ENCODE assay signal across 13 cellular contexts in the genomic region with DNA sequence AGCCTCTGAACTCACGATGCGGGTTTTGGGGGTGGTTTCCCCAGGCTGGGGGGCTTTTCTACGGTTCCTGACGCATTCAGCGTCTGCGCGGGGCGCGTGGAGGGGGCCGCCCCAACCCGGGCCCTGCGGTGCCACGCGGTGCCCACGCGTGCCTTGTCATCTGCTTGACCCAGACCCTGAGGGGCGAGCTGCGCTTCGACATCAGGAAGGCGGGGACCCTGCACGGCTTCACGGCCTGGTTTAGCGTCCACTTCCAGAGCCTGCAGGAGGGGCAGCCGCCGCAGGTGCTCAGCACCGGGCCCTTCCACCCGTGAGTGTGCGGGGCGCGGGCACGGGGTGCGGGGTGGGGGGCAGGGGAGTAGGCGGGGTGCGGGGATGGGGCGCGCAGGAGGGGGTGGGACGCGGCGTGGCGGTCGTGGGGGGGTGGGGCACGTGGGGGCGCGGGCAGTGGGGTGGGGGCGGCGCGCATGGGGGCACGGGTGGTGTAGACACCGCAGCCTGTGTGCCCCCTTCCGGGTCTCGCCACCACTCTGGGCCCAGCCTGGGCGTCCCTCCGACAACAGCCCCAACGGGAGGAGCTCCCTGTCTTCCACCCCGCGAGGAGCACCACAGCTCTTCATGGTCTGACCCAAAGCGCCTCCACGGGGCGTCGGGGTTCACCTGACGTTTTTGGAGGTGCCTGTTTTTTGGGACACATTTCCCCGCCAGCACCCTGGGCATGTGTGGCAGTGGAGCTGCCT. TPM values are rescaled to one million over a fixed set of nuclear protein-coding genes. Genes with fewer than 3 reads are reported as not detected.
DNase-seq lines count a peak whose midpoint lies in the region; ATAC-seq, FAIRE-seq and TF ChIP-seq lines count a peak whose summit lies in the region.
"Had no signal": no experiment of that assay in that cellular context is flagged by ENCODE, and none has a peak within 500 bp of the region (broad histone marks: within the 10 kb centered on the region; RNA-seq: fewer than 3 reads in every experiment).

No MANE protein-coding gene starts in this region.

- H3K36me3 ChIP-seq in lower lobe of right lung = peaks cover 56% of the 10 kb centered on the region
- peaks cover 33% of the 10 kb centered on the region for H3K36me3 ChIP-seq in thoracic aorta
- peaks cover 0 to 44% (median 0%) of the 10 kb centered on the region in 3 donors for H3K36me3 ChIP-seq in Peyer's patch

- peak overlapping the region; percentile 30 for H3K4me3 Mint-ChIP-seq in activated CD4-positive, alpha-beta T cell treated with anti-CD3 and anti-CD28 coated beads, Interleukin-2, amount 10 ng/mL, durations not matched to agents 24 days and 14 days
- H3K4me3 Mint-ChIP-seq in central memory CD8-positive, alpha-beta T cell = peak overlapping the region; percentile 47

- H3K27ac Mint-ChIP-seq in activated CD4-positive, alpha-beta T cell treated with anti-CD3 and anti-CD28 coated beads, Interleukin-2, amount 10 ng/mL, durations not matched to agents 24 days and 14 days = no peak overlapping the region
- no peak overlapping the region for H3K27ac Mint-ChIP-seq in central memory CD8-positive, alpha-beta T cell (ENCODE audit: low read depth)

- FAIRE-seq in RCC 7860 (lab: Jason Lieb, UNC) = no peak
- FAIRE-seq: TTC549 had no signal

- H3K9me3 ChIP-seq in lower lobe of right lung (no peaks in the 10 kb centered on the region), thoracic aorta (no peaks in the 10 kb centered on the region), Peyer's patch (no peaks in the 10 kb centered on the region)

- intact Hi-C loops in activated CD4-positive, alpha-beta T cell treated with anti-CD3 and anti-CD28 coated beads, Interleukin-2, amount 10 ng/mL, durations not matched to agents 24 days and 14 days (cut with micrococcal nuclease) = no loop called here
- intact Hi-C loops in lower lobe of right lung (cut with DNase I) = no loop called here

- H3K4me3 ChIP-seq in lower lobe of right lung (peak overlapping the region; percentile 39), thoracic aorta (peak overlapping the region; percentile 70), Peyer's patch (peak overlapping the region in 1 of 4 donors; percentile 31)

- H3K4me1 ChIP-seq in lower lobe of right lung (peaks cover 5% of the 10 kb centered on the region), thoracic aorta (ENCODE audit: control insufficient read depth in 1 of 2, low read depth in 2 of 2) (peaks cover under 1 to 3% of the 10 kb centered on the region in 2 donors), Peyer's patch (no peaks in the 10 kb centered on the region)

- H3K27me3 Mint-ChIP-seq in activated CD4-positive, alpha-beta T cell treated with anti-CD3 and anti-CD28 coated beads, Interleukin-2, amount 10 ng/mL, durations not matched to agents 24 days and 14 days = no peaks in the 10 kb centered on the region
- H3K27me3 Mint-ChIP-seq in central memory CD8-positive, alpha-beta T cell = no peaks in the 10 kb centered on the region

- H3K4me1 Mint-ChIP-seq in activated CD4-positive, alpha-beta T cell treated with anti-CD3 and anti-CD28 coated beads, Interleukin-2, amount 10 ng/mL, durations not matched to agents 24 days and 14 days = peaks cover 4% of the 10 kb centered on the region
- H3K4me1 Mint-ChIP-seq in central memory CD8-positive, alpha-beta T cell = peaks cover 14% of the 10 kb centered on the region

- peaks cover under 1% of the 10 kb centered on the region for H3K27me3 ChIP-seq in lower lobe of right lung (ENCODE audit: low read depth)
- H3K27me3 ChIP-seq in thoracic aorta (replicated peaks; ENCODE audit: insufficient read depth) = no peaks in the 10 kb centered on the region
- no peaks in the 10 kb centered on the region for H3K27me3 ChIP-seq in Peyer's patch
- H3K27me3 ChIP-seq: foreskin keratinocyte had no signal

- H3K9me3 Mint-ChIP-seq in activated CD4-positive, alpha-beta T cell treated with anti-CD3 and anti-CD28 coated beads, Interleukin-2, amount 10 ng/mL, durations not matched to agents 24 days and 14 days = peaks cover 2% of the 10 kb centered on the region
- no peaks in the 10 kb centered on the region for H3K9me3 Mint-ChIP-seq in central memory CD8-positive, alpha-beta T cell

- no peak for TF ChIP-seq POLR2A in Peyer's patch (IDR thresholded peaks at IDR 0.05)

- no peak overlapping the region for H3K27ac ChIP-seq in lower lobe of right lung
- peak overlapping the region in 1 of 2 donors; percentile 69 for H3K27ac ChIP-seq in thoracic aorta
- H3K27ac ChIP-seq in Peyer's patch = peak overlapping the region in 1 of 4 donors; percentile 52
- H3K27ac ChIP-seq: foreskin keratinocyte had no signal

- ATAC-seq in central memory CD8-positive, alpha-beta T cell (replicated peaks; ENCODE audit: extremely low read depth, poor library complexity, severe bottlenecking) = no peak
- ATAC-seq in lower lobe of right lung (peak; percentile 10 to 33), thoracic aorta (ENCODE audit: insufficient number of reproducible peaks, low FRiP score, low read depth) (no peak)

- peaks cover 29% of the 10 kb centered on the region for H3K36me3 Mint-ChIP-seq in activated CD4-positive, alpha-beta T cell treated with anti-CD3 and anti-CD28 coated beads, Interleukin-2, amount 10 ng/mL, durations not matched to agents 24 days and 14 days (ENCODE audit: low read depth)
- H3K36me3 Mint-ChIP-seq in central memory CD8-positive, alpha-beta T cell (ENCODE audit: insufficient read depth) = peaks cover 23% of the 10 kb centered on the region

- DNase-seq in activated CD4-positive, alpha-beta T cell treated with anti-CD3 and anti-CD28 coated beads, Interleukin-2, amount 10 ng/mL, durations not matched to agents 24 days and 14 days = peak; percentile 49
- no peak for DNase-seq in activated CD4-positive, alpha-beta T cell treated with anti-CD3 and anti-CD28 coated beads for 4 hours
- no peak for DNase-seq in central memory CD8-positive, alpha-beta T cell (ENCODE audit: low spot score in 2 of 2)
- DNase-seq in lower lobe of right lung (no peak), thoracic aorta (ENCODE audit: low spot score) (no peak), Peyer's patch (no peak), RCC 7860 (ENCODE audit: low spot score) (no peak)
- DNase-seq in activated CD4-positive, alpha-beta T cell treated with anti-CD3 and anti-CD28 coated beads for 1 hour = no peak
- DNase-seq: NCI-H524 had no signal

- TF ChIP-seq CTCF in lower lobe of right lung (IDR thresholded peaks at IDR 0.05) (no peak), thoracic aorta (IDR thresholded peaks at IDR 0.05) (no peak), Peyer's patch (IDR thresholded peaks at IDR 0.05) (no peak)

RNA-seq across cellular contexts. Expression of a gene that starts 26.3 kb away (rescaled TPM):
- 56.7 and 59.4 TPM in 2 replicates for total RNA-seq in activated CD4-positive, alpha-beta T cell treated with anti-CD3 and anti-CD28 coated beads, Interleukin-2, amount 10 ng/mL, durations not matched to agents 24 days and 14 days
- total RNA-seq in lower lobe of right lung (121 TPM), thoracic aorta (100 to 1,000 TPM; 125 to 126 TPM), Peyer's patch (100 to 1,000 TPM in 2 of 4 donors, 10 to 100 TPM in 2; 59.9 to 210 (median 95.0) TPM)

RNA-seq across cellular contexts. Expression of a gene that starts 56.9 kb away (rescaled TPM):
- total RNA-seq in activated CD4-positive, alpha-beta T cell treated with anti-CD3 and anti-CD28 coated beads, Interleukin-2, amount 10 ng/mL, durations not matched to agents 24 days and 14 days = not detected in 2 replicates
- 4.5 TPM for total RNA-seq in lower lobe of right lung
- total RNA-seq in thoracic aorta = 1 to 10 TPM; 4.7 to 8.4 TPM
- total RNA-seq in Peyer's patch = 1 to 10 TPM in 3 of 4 donors, not detected in 1; 1.8 to 9.1 (median 3.4) TPM
- total RNA-seq: A172, foreskin keratinocyte, LHCN-M2 had no signal

Comparison
In these comparisons a context has a peak if more than half of its experiments do, and no peak if none do; other contexts are left out.
1. ATAC-seq: peak in lower lobe of right lung (2 of 2); none in central memory CD8-positive, alpha-beta T cell (single experiment) and thoracic aorta (single experiment).